In the genomic region with DNA sequence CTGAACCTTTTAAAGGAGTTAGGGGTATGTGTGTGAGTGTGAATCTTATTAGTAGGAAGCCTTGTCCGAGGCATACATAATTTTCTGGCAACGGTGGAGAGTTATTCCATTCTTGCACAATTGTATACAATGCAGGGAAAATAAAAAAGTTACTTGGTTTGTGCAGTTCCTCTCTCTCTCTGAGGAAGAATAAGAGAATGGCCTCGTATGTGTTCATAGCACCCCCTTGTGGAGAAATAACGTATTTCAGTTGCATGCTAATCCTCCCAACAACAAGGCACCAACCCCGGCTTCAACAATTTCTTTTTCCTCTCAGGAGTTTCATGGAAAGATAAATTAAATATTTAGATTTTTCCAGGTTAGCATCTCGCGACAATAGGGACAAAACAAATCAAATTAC, we compare ENCODE assay signal across 7 cellular contexts.
DNase-seq lines count a peak whose midpoint lies in the region; ATAC-seq and TF ChIP-seq lines count a peak whose summit lies in the region.

No MANE protein-coding gene starts in this region.

- no peak overlapping the region for H3K4me2 ChIP-seq in SU-DHL-6 (ENCODE audit: low read depth, low read length, poor library complexity, severe bottlenecking)

- no peaks in the 10 kb centered on the region for H3F3A ChIP-seq in SU-DHL-6 (ENCODE audit: insufficient read depth)

- ATAC-seq in GM18909 (IDR thresholded peaks at IDR 0.05; ENCODE audit: poor library complexity, unreplicated experiment) = peak; percentile 83
- ATAC-seq in HG03521 (IDR thresholded peaks at IDR 0.05; ENCODE audit: unreplicated experiment) = peak; percentile 53

- no peaks in the 10 kb centered on the region for H4K20me1 ChIP-seq in SU-DHL-6 (ENCODE audit: low read depth, low read length)

- no peaks in the 10 kb centered on the region for H3K9me3 ChIP-seq in SU-DHL-6 (ENCODE audit: insufficient read depth, low read length)

- no peak overlapping the region for H3K27ac ChIP-seq in SU-DHL-6 (ENCODE audit: low read depth, low read length)

- H3K79me2 ChIP-seq in SU-DHL-6 (ENCODE audit: insufficient read depth, low read length) = no peaks in the 10 kb centered on the region

- H3K36me3 ChIP-seq in SU-DHL-6 (ENCODE audit: low read length) = no peaks in the 10 kb centered on the region

- peak; percentile 68 for DNase-seq in DMS53 (lab: John Stamatoyannopoulos, UW)
- peak; percentile 28 for DNase-seq in globus pallidus (ENCODE audit: low spot score)
- DNase-seq in retinal pigment epithelial cell (ENCODE audit: low read depth) = peak; percentile 17
- DNase-seq in NCI-H187 (lab: John Stamatoyannopoulos, UW) = no peak

- H3K9ac ChIP-seq in SU-DHL-6 (ENCODE audit: low read length) = no peak overlapping the region

- TF ChIP-seq CTCF in SU-DHL-6 (IDR thresholded peaks at IDR 0.05; ENCODE audit: insufficient read depth, low read length, poor library complexity, severe bottlenecking) (peak; percentile 21), retinal pigment epithelial cell (conservative IDR thresholded peaks at IDR 0.05; ENCODE audit: low read depth, low read length) (peak; percentile 68)

- H3K4me3 ChIP-seq in SU-DHL-6 (ENCODE audit: insufficient read depth, low read length, poor library complexity, severe bottlenecking) = no peak overlapping the region
- no peak overlapping the region for H3K4me3 ChIP-seq in retinal pigment epithelial cell (ENCODE audit: low read length)

- H3K9me2 ChIP-seq in SU-DHL-6 (replicated peaks; ENCODE audit: insufficient read depth, low read length) = no peaks in the 10 kb centered on the region

- H3K27me3 ChIP-seq in SU-DHL-6 (ENCODE audit: low read length) = no peaks in the 10 kb centered on the region

- no peak overlapping the region for H2AFZ ChIP-seq in SU-DHL-6 (ENCODE audit: low read depth, low read length, severe bottlenecking)

Comparison
In these comparisons a context has a peak if more than half of its experiments do, and no peak if none do; other contexts are left out.
1. DNase-seq: peak in DMS53 (single experiment), globus pallidus (single experiment) and retinal pigment epithelial cell (single experiment); none in NCI-H187 (0 of 2).